16 cellular contexts compared by ENCODE assay signal in genomic region chr7:78702770-78703169, GRCh38.
DNase-seq lines count a peak whose midpoint lies in the region; ATAC-seq and TF ChIP-seq lines count a peak whose summit lies in the region.
"Had no signal": no experiment of that assay in that cellular context is flagged by ENCODE, and none has a peak within 500 bp of the region (broad histone marks: within the 10 kb centered on the region; RNA-seq: fewer than 3 reads in every experiment).

No MANE protein-coding gene starts in this region.

- peak; percentile 63 for DNase-seq in GM03348 (ENCODE audit: low spot score)
- DNase-seq in fibroblast of peridontal ligament (ENCODE audit: extremely low read depth): peak; percentile 99
- DNase-seq in retinal pigment epithelial cell (ENCODE audit: low read depth): peak; percentile 81
- DNase-seq in NCI-H2227 treated with DMSO at 0.1 percent for 48 hours (lab: John Stamatoyannopoulos, UW): no peak
- DNase-seq in activated T-cell treated with anti-CD3 and anti-CD28 coated beads, Interleukin-2, amount 50 U/mL, for 48 hours: no peak
- DNase-seq in activated naive CD8-positive, alpha-beta T cell treated with anti-CD3 and anti-CD28 coated beads for 36 hours: no peak
- DNase-seq in stimulated activated CD4-positive, alpha-beta T cell treated with anti-CD3 and anti-CD28 coated beads, Interleukin-4, amount 100 ng/mL, for 1 hour: no peak
- DNase-seq: activated CD8-positive, alpha-beta T cell treated with anti-CD3 and anti-CD28 coated beads for 36 hours; activated naive CD4-positive, alpha-beta T cell treated with anti-CD3 and anti-CD28 coated beads, Interleukin-2, amount 50 U/mL, for 16 hours; H9; KBM-7; midbrain; NCI-H187 treated with DMSO at 0.1 percent for 48 hours; retina had no signal

- H3K4me1 Mint-ChIP-seq in activated naive CD8-positive, alpha-beta T cell treated with anti-CD3 and anti-CD28 coated beads for 36 hours: no peaks in the 10 kb centered on the region

- no peak overlapping the region for H3K4me3 Mint-ChIP-seq in activated naive CD8-positive, alpha-beta T cell treated with anti-CD3 and anti-CD28 coated beads for 36 hours
- H3K4me3 Mint-ChIP-seq: activated CD8-positive, alpha-beta T cell treated with anti-CD3 and anti-CD28 coated beads for 36 hours; H9; T-helper 1 cell treated with Interleukin-12 subunit alpha and Interleukin-12 subunit beta and Interleukin-4 antibody, amounts not matched to agents 30 μg/mL and 1 μg/mL, for 36 hours had no signal

- H3K27ac Mint-ChIP-seq in activated naive CD8-positive, alpha-beta T cell treated with anti-CD3 and anti-CD28 coated beads for 36 hours: no peak overlapping the region
- H3K27ac Mint-ChIP-seq: activated CD8-positive, alpha-beta T cell treated with anti-CD3 and anti-CD28 coated beads for 36 hours; T-helper 1 cell treated with Interleukin-12 subunit alpha and Interleukin-12 subunit beta and Interleukin-4 antibody, amounts not matched to agents 30 μg/mL and 1 μg/mL, for 36 hours had no signal

- TF ChIP-seq CTCF in retinal pigment epithelial cell (conservative IDR thresholded peaks at IDR 0.05; ENCODE audit: low read depth, low read length): no peak

- no peaks in the 10 kb centered on the region for H3K27me3 Mint-ChIP-seq in activated naive CD8-positive, alpha-beta T cell treated with anti-CD3 and anti-CD28 coated beads for 36 hours
- H3K27me3 Mint-ChIP-seq: activated CD8-positive, alpha-beta T cell treated with anti-CD3 and anti-CD28 coated beads for 36 hours had no signal

- no peak overlapping the region for H3K4me3 ChIP-seq in retinal pigment epithelial cell (ENCODE audit: low read length)

- peak; percentile 90 for ATAC-seq in SK-N-SH treated with all-trans-retinoic acid at 6 μM for 48 hours
- ATAC-seq: activated CD8-positive, alpha-beta T cell treated with anti-CD3 and anti-CD28 coated beads for 36 hours had no signal

- H3K36me3 Mint-ChIP-seq in activated naive CD8-positive, alpha-beta T cell treated with anti-CD3 and anti-CD28 coated beads for 36 hours: no peaks in the 10 kb centered on the region

- peaks cover 5% of the 10 kb centered on the region for H3K9me3 Mint-ChIP-seq in activated naive CD8-positive, alpha-beta T cell treated with anti-CD3 and anti-CD28 coated beads for 36 hours

TF ChIP-seq in SK-N-SH treated with all-trans-retinoic acid at 6 μM for 48 hours, 23 proteins besides CTCF, POLR2A, EP300 and RAD21:
- TF ChIP-seq ZNF70 (CRISPR knock-in tag; IDR thresholded peaks at IDR 0.05) (no peak), ZFP3 (CRISPR knock-in tag; IDR thresholded peaks at IDR 0.05) (no peak), ISL1 (CRISPR knock-in tag; IDR thresholded peaks at IDR 0.05) (peak; percentile 73)

Comparison
In these comparisons a context has a peak if more than half of its experiments do, and no peak if none do; other contexts are left out.
1. DNase-seq: peak in GM03348 (single experiment), fibroblast of peridontal ligament (single experiment) and retinal pigment epithelial cell (single experiment); none in NCI-H2227 treated with DMSO at 0.1 percent for 48 hours (single experiment), activated T-cell treated with anti-CD3 and anti-CD28 coated beads, Interleukin-2, amount 50 U/mL, for 48 hours (0 of 2), activated naive CD8-positive, alpha-beta T cell treated with anti-CD3 and anti-CD28 coated beads for 36 hours (single experiment) and stimulated activated CD4-positive, alpha-beta T cell treated with anti-CD3 and anti-CD28 coated beads, Interleukin-4, amount 100 ng/mL, for 1 hour (single experiment).